Comparison of ENCODE assay signal across 8 cellular contexts in the genomic region with DNA sequence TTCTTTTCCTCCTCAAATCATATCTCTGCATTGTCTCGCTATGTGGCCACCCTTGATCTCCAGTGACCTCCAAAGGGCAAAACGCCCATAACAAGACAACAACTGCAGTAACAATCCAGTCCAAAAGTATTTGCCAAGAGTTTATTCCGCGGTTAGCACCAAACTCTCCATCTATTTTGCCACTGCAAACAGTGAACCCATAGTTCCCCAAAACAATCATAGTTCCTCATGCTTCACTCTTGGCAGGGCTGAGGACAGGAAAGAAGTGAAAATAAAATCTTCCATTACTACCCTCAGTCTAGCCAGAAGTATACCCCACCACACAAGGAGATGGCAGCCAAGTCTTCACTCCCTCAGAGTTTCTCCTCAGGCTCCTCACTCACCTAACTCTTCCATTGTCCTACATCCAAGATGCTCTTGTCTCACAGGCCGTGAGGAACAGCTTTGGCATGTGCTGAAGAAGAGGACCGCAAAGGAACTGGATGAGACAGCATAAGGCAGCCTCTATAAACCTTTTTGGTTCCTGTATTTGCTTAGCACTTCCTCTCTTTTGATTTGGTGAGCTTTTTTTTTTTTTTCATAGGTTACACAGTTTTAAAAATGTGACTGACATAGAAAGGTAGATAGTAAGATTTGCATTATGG. TPM values are rescaled to one million over a fixed set of nuclear protein-coding genes. Genes with fewer than 3 reads are reported as not detected.
DNase-seq lines count a peak whose midpoint lies in the region; ATAC-seq and TF ChIP-seq lines count a peak whose summit lies in the region.

A gene (minus strand): TSS at position 480 of the 644 bp plus-strand sequence. CDS start 84 bp downstream, at position 396.

- no peak for ATAC-seq in central memory CD8-positive, alpha-beta T cell (replicated peaks; ENCODE audit: extremely low read depth, poor library complexity, severe bottlenecking)
- ATAC-seq in naive B cell (ENCODE audit: low read depth in 2 of 2) (peak; percentile 6), GM18909 (IDR thresholded peaks at IDR 0.05; ENCODE audit: poor library complexity, unreplicated experiment) (no peak), GM18870 (IDR thresholded peaks at IDR 0.05; ENCODE audit: unreplicated experiment) (no peak)

- DNase-seq in H4 (ENCODE audit: low spot score) (peak; percentile 9), T-helper 9 cell (peak; percentile 54), naive B cell (peak; percentile 85)
- DNase-seq in central memory CD8-positive, alpha-beta T cell (ENCODE audit: low spot score in 2 of 2) = peak; percentile 37 to 39

- H3K4me3 ChIP-seq in urinary bladder (ENCODE audit: low read depth, low read length) = peak within 1 kb of the TSS; percentile 12

- peak within 1 kb of the TSS; percentile 95 for H3K4me3 Mint-ChIP-seq in central memory CD8-positive, alpha-beta T cell
- peak within 1 kb of the TSS; percentile 86 to 100 (median 94) for H3K4me3 Mint-ChIP-seq in naive B cell

- H3K4me1 ChIP-seq in urinary bladder (ENCODE audit: insufficient read depth) = no peaks in the 10 kb centered on the region

- H3K27ac Mint-ChIP-seq in central memory CD8-positive, alpha-beta T cell (ENCODE audit: low read depth) = peak within 1 kb of the TSS; percentile 100
- peak within 1 kb of the TSS; percentile 100 for H3K27ac Mint-ChIP-seq in naive B cell

- H3K36me3 ChIP-seq in urinary bladder (ENCODE audit: insufficient read depth) = peaks cover under 1% of the 10 kb centered on the region

- H3K36me3 Mint-ChIP-seq in central memory CD8-positive, alpha-beta T cell (ENCODE audit: insufficient read depth) = peaks cover 49% of the 10 kb centered on the region
- no peaks in the 10 kb centered on the region for H3K36me3 Mint-ChIP-seq in naive B cell

- H3K4me1 Mint-ChIP-seq in central memory CD8-positive, alpha-beta T cell = peaks cover 75% of the 10 kb centered on the region
- peaks cover 49 to 64% (median 54%) of the 10 kb centered on the region in 3 donors for H3K4me1 Mint-ChIP-seq in naive B cell

- no peaks in the 10 kb centered on the region for H3K27me3 Mint-ChIP-seq in central memory CD8-positive, alpha-beta T cell
- no peaks in the 10 kb centered on the region for H3K27me3 Mint-ChIP-seq in naive B cell

- H3K27ac ChIP-seq in 22Rv1 (peak within 1 kb of the TSS; percentile 99), urinary bladder (ENCODE audit: low read depth) (peak within 1 kb of the TSS; percentile 64)

- TF ChIP-seq CTCF in 22Rv1 (IDR thresholded peaks at IDR 0.05) = no peak

- 75% methylated on average over 6 of the region's 6 CpGs for WGBS in urinary bladder

- no peaks in the 10 kb centered on the region for H3K9me3 Mint-ChIP-seq in central memory CD8-positive, alpha-beta T cell
- no peaks in the 10 kb centered on the region for H3K9me3 Mint-ChIP-seq in naive B cell

RNA-seq across cellular contexts. Expression of the gene that starts here (rescaled TPM):
- total RNA-seq in H4 (2014; rRNA removed; shearing (Covaris generic)) = 5.5 and 10.7 TPM in 2 replicates
- 100 to 1,000 TPM in 2 of 6 donors, 10 to 100 TPM in 4; 63.3 to 120 (median 85.8) TPM for polyA plus RNA-seq in naive B cell (ENCODE audit: low read depth in 6 of 6)
- total RNA-seq in urinary bladder = 5.3 TPM
- 7.9 TPM for polyA plus RNA-seq in urinary bladder

Comparison
In these comparisons a context has a peak if more than half of its experiments do, and no peak if none do; other contexts are left out.
1. DNase-seq: peak in every context shown above with its lines; median percentile 85 in naive B cell; 54 in T-helper 9 cell; 38 in central memory CD8-positive, alpha-beta T cell; 9 in H4.
2. ATAC-seq: peak in naive B cell (2 of 2); none in central memory CD8-positive, alpha-beta T cell (single experiment), GM18909 (single experiment) and GM18870 (single experiment).